In the genomic region with DNA sequence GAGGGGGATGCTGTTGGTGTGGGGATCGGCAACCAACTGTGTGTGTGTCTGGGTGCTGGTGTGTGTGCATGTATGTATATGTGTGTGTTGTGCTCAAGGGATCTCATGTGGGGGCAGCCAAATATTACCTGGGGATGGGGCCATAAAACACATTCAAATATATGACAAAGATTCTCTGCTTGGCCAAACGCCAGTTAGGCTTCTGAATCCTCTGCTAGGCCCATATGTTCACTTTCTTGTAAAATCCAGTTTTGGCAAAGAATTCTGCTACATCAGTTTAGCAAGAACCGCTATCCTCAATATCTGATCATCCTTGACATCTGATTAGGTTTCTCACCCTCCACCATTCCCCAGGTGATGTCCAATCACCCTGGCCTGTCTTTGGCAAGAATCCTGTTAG, we compare ENCODE assay signal across 13 cellular contexts.
A peak's percentile ranks its signal among the peaks of the same experiment; 100 is the strongest.
DNase-seq lines count a peak whose midpoint lies in the region; ATAC-seq and TF ChIP-seq lines count a peak whose summit lies in the region.
"Had no signal": no experiment of that assay in that cellular context is flagged by ENCODE, and none has a peak within 500 bp of the region (broad histone marks: within the 10 kb centered on the region; RNA-seq: fewer than 3 reads in every experiment).

No MANE protein-coding gene starts in this region.

- H3K27ac Mint-ChIP-seq in progenitor cell of endocrine pancreas (no peak overlapping the region), neural progenitor cell (no peak overlapping the region)
- H3K27ac Mint-ChIP-seq: CD14-positive monocyte; CD8-positive, alpha-beta T cell had no signal

- H3K27ac ChIP-seq in neural progenitor cell = no peak overlapping the region
- H3K27ac ChIP-seq: 22Rv1 had no signal

- no peak for ATAC-seq in GM18505 (IDR thresholded peaks at IDR 0.05; ENCODE audit: unreplicated experiment)
- ATAC-seq: CD8-positive, alpha-beta T cell; HCT116 had no signal

- H3K4me1 Mint-ChIP-seq in progenitor cell of endocrine pancreas (ENCODE audit: low read depth) = no peaks in the 10 kb centered on the region
- H3K4me1 Mint-ChIP-seq in neural progenitor cell = no peaks in the 10 kb centered on the region
- H3K4me1 Mint-ChIP-seq: CD14-positive monocyte had no signal

- H3K9me3 ChIP-seq in neural progenitor cell (ENCODE audit: low read depth) = no peaks in the 10 kb centered on the region

- H3K4me3 ChIP-seq in neural progenitor cell = no peak overlapping the region

- DNase-seq in NCI-H2171 treated with DMSO at 0.1 percent for 48 hours (lab: John Stamatoyannopoulos, UW) = peak; percentile 37
- DNase-seq in NCI-H2171 (lab: John Stamatoyannopoulos, UW) = no peak
- DNase-seq in NCI-H446 (lab: John Stamatoyannopoulos, UW) = peak; percentile 20 to 78
- peak; percentile 53 for DNase-seq in cerebellar cortex (ENCODE audit: low spot score)
- peak; percentile 40 for DNase-seq in superior temporal gyrus (ENCODE audit: extremely low spot score)
- DNase-seq in progenitor cell of endocrine pancreas (ENCODE audit: low spot score, unreplicated experiment) = no peak
- DNase-seq in neural progenitor cell (ENCODE audit: low spot score) = no peak
- DNase-seq: CD8-positive, alpha-beta T cell; COR-L47 had no signal

- H3K9ac ChIP-seq in neural progenitor cell = no peak overlapping the region

- H3K9me3 Mint-ChIP-seq in progenitor cell of endocrine pancreas (ENCODE audit: low read depth) = peaks cover 11% of the 10 kb centered on the region
- peaks cover 17% of the 10 kb centered on the region for H3K9me3 Mint-ChIP-seq in neural progenitor cell

- H3K4me3 Mint-ChIP-seq in progenitor cell of endocrine pancreas (ENCODE audit: low read depth) (no peak overlapping the region), neural progenitor cell (no peak overlapping the region)
- H3K4me3 Mint-ChIP-seq: CD14-positive monocyte; CD8-positive, alpha-beta T cell had no signal

- no peaks in the 10 kb centered on the region for H3K27me3 ChIP-seq in neural progenitor cell

- no peaks in the 10 kb centered on the region for H3K36me3 ChIP-seq in neural progenitor cell

- no peaks in the 10 kb centered on the region for H4K20me1 ChIP-seq in neural progenitor cell (ENCODE audit: low read depth)

- H3K36me3 Mint-ChIP-seq in progenitor cell of endocrine pancreas (ENCODE audit: insufficient read depth) (no peaks in the 10 kb centered on the region), neural progenitor cell (no peaks in the 10 kb centered on the region)

- TF ChIP-seq POLR2A in GM18505 (IDR thresholded peaks at IDR 0.05; ENCODE audit: borderline replicate concordance, extremely low read depth, insufficient read depth, insufficient read length) = no peak

- H3K4me2 ChIP-seq in neural progenitor cell = no peak overlapping the region

- H3K79me2 ChIP-seq in neural progenitor cell (ENCODE audit: low read depth) = no peaks in the 10 kb centered on the region

- TF ChIP-seq CTCF in progenitor cell of endocrine pancreas (IDR thresholded peaks at IDR 0.05; ENCODE audit: unreplicated experiment) (no peak), neural progenitor cell (IDR thresholded peaks at IDR 0.05) (no peak)

- no peak overlapping the region for H2AFZ ChIP-seq in neural progenitor cell (replicated peaks)

- H3K27me3 Mint-ChIP-seq in progenitor cell of endocrine pancreas (no peaks in the 10 kb centered on the region), neural progenitor cell (ENCODE audit: insufficient read depth, low read depth) (no peaks in the 10 kb centered on the region)

- H3K4me1 ChIP-seq in neural progenitor cell = no peaks in the 10 kb centered on the region

- no peaks in the 10 kb centered on the region for H3F3A ChIP-seq in neural progenitor cell (ENCODE audit: low read depth)

Comparison
In these comparisons a context has a peak if more than half of its experiments do, and no peak if none do; other contexts are left out.
1. DNase-seq: peak in NCI-H2171 treated with DMSO at 0.1 percent for 48 hours (single experiment), NCI-H446 (2 of 2), cerebellar cortex (single experiment) and superior temporal gyrus (single experiment); none in NCI-H2171 (single experiment), progenitor cell of endocrine pancreas (single experiment) and neural progenitor cell (single experiment).